In genomic region chr2:130354135-130354420, GRCh38 we compare ENCODE assay signal across 18 cellular contexts. TPM values are rescaled to one million over a fixed set of nuclear protein-coding genes. Genes with fewer than 3 reads are reported as not detected.
DNase-seq lines count a peak whose midpoint lies in the region; ATAC-seq and TF ChIP-seq lines count a peak whose summit lies in the region.
"Had no signal": no experiment of that assay in that cellular context is flagged by ENCODE, and none has a peak within 500 bp of the region (broad histone marks: within the 10 kb centered on the region; RNA-seq: fewer than 3 reads in every experiment).

No MANE protein-coding gene starts in this region.

- H3K4me3 Mint-ChIP-seq in activated naive CD8-positive, alpha-beta T cell, result peak overlapping the region; percentile 83
- H3K4me3 Mint-ChIP-seq in activated naive CD8-positive, alpha-beta T cell treated with anti-CD3 and anti-CD28 coated beads for 36 hours, result no peak overlapping the region
- H3K4me3 Mint-ChIP-seq in progenitor cell of endocrine pancreas (ENCODE audit: low read depth), result peak overlapping the region; percentile 70

- no peaks in the 10 kb centered on the region for H3K27me3 Mint-ChIP-seq in activated naive CD8-positive, alpha-beta T cell
- peaks cover 3% of the 10 kb centered on the region for H3K27me3 Mint-ChIP-seq in activated naive CD8-positive, alpha-beta T cell treated with anti-CD3 and anti-CD28 coated beads for 36 hours
- H3K27me3 Mint-ChIP-seq in progenitor cell of endocrine pancreas, result no peaks in the 10 kb centered on the region

- no peak for DNase-seq in activated naive CD8-positive, alpha-beta T cell treated with anti-CD3 and anti-CD28 coated beads for 36 hours
- DNase-seq in coronary artery (ENCODE audit: low spot score) (no peak), progenitor cell of endocrine pancreas (ENCODE audit: low spot score, unreplicated experiment) (no peak), NCI-H1694 (lab: John Stamatoyannopoulos, UW) (no peak), NCI-H2081 treated with DMSO at 0.1 percent for 48 hours (lab: John Stamatoyannopoulos, UW) (no peak)
- DNase-seq: AML-193, amygdala, colonic mucosa, DMS79 treated with DMSO at 0.1 percent for 48 hours, NCI-H146, NCI-H510A, PC-9 had no signal

- TF ChIP-seq EP300 in Ishikawa (IDR thresholded peaks at IDR 0.05; ENCODE audit: borderline replicate concordance), result no peak

- TF ChIP-seq CTCF in coronary artery (IDR thresholded peaks at IDR 0.05), result no peak
- TF ChIP-seq CTCF in progenitor cell of endocrine pancreas (IDR thresholded peaks at IDR 0.05; ENCODE audit: unreplicated experiment), result no peak

- H3K9me3 Mint-ChIP-seq in activated naive CD8-positive, alpha-beta T cell (ENCODE audit: low read depth), result no peaks in the 10 kb centered on the region
- H3K9me3 Mint-ChIP-seq in activated naive CD8-positive, alpha-beta T cell treated with anti-CD3 and anti-CD28 coated beads for 36 hours, result no peaks in the 10 kb centered on the region
- H3K9me3 Mint-ChIP-seq in progenitor cell of endocrine pancreas (ENCODE audit: low read depth), result no peaks in the 10 kb centered on the region

- no peak overlapping the region for H3K27ac ChIP-seq in coronary artery
- H3K27ac ChIP-seq: colonic mucosa, epithelial cell of prostate, PC-9 had no signal

- H3K36me3 Mint-ChIP-seq in activated naive CD8-positive, alpha-beta T cell, result no peaks in the 10 kb centered on the region
- H3K36me3 Mint-ChIP-seq in activated naive CD8-positive, alpha-beta T cell treated with anti-CD3 and anti-CD28 coated beads for 36 hours, result peaks cover 3% of the 10 kb centered on the region
- H3K36me3 Mint-ChIP-seq in progenitor cell of endocrine pancreas (ENCODE audit: insufficient read depth), result peaks cover 3% of the 10 kb centered on the region

- H3K4me3 ChIP-seq in coronary artery, result peak overlapping the region; percentile 4
- H3K4me3 ChIP-seq: lung had no signal

- no peak for ATAC-seq in GM21360 (IDR thresholded peaks at IDR 0.05; ENCODE audit: unreplicated experiment)
- ATAC-seq: gastroesophageal sphincter had no signal

- no peak for TF ChIP-seq RAD21 in Ishikawa (IDR thresholded peaks at IDR 0.05; ENCODE audit: low read depth)

- H3K4me1 Mint-ChIP-seq in activated naive CD8-positive, alpha-beta T cell (ENCODE audit: low read depth), result peaks cover 18% of the 10 kb centered on the region
- peaks cover 8% of the 10 kb centered on the region for H3K4me1 Mint-ChIP-seq in activated naive CD8-positive, alpha-beta T cell treated with anti-CD3 and anti-CD28 coated beads for 36 hours
- peaks cover 2% of the 10 kb centered on the region for H3K4me1 Mint-ChIP-seq in progenitor cell of endocrine pancreas (ENCODE audit: low read depth)

- H3K27ac Mint-ChIP-seq in activated naive CD8-positive, alpha-beta T cell, result no peak overlapping the region
- no peak overlapping the region for H3K27ac Mint-ChIP-seq in activated naive CD8-positive, alpha-beta T cell treated with anti-CD3 and anti-CD28 coated beads for 36 hours
- no peak overlapping the region for H3K27ac Mint-ChIP-seq in progenitor cell of endocrine pancreas

TF ChIP-seq in Ishikawa, 13 proteins besides CTCF, POLR2A, EP300 and RAD21:
- no peak for TF ChIP-seq EGR1 (IDR thresholded peaks at IDR 0.05)
- TF ChIP-seq, protein P1, sequence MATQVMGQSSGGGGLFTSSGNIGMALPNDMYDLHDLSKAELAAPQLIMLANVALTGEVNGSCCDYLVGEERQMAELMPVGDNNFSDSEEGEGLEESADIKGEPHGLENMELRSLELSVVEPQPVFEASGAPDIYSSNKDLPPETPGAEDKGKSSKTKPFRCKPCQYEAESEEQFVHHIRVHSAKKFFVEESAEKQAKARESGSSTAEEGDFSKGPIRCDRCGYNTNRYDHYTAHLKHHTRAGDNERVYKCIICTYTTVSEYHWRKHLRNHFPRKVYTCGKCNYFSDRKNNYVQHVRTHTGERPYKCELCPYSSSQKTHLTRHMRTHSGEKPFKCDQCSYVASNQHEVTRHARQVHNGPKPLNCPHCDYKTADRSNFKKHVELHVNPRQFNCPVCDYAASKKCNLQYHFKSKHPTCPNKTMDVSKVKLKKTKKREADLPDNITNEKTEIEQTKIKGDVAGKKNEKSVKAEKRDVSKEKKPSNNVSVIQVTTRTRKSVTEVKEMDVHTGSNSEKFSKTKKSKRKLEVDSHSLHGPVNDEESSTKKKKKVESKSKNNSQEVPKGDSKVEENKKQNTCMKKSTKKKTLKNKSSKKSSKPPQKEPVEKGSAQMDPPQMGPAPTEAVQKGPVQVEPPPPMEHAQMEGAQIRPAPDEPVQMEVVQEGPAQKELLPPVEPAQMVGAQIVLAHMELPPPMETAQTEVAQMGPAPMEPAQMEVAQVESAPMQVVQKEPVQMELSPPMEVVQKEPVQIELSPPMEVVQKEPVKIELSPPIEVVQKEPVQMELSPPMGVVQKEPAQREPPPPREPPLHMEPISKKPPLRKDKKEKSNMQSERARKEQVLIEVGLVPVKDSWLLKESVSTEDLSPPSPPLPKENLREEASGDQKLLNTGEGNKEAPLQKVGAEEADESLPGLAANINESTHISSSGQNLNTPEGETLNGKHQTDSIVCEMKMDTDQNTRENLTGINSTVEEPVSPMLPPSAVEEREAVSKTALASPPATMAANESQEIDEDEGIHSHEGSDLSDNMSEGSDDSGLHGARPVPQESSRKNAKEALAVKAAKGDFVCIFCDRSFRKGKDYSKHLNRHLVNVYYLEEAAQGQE (IDR thresholded peaks at IDR 0.05; ENCODE audit: low read depth), result peak; percentile 32; the same call in 1 of the 2 replicates
TF ChIP-seq in Ishikawa: peak in this region for 1.

RNA-seq across cellular contexts. Expression of gene PTPN18, which starts 1.8 kb away (rescaled TPM):
- total RNA-seq in activated naive CD8-positive, alpha-beta T cell treated with anti-CD3 and anti-CD28 coated beads for 36 hours, result 10 to 100 TPM; 36.4 to 37.2 TPM
- total RNA-seq in progenitor cell of endocrine pancreas, result 47.5 and 50.0 TPM in 2 replicates

RNA-seq across cellular contexts. Expression of gene IMP4, which starts 11.4 kb away (rescaled TPM):
- total RNA-seq in activated naive CD8-positive, alpha-beta T cell treated with anti-CD3 and anti-CD28 coated beads for 36 hours, result 100 to 1,000 TPM; 225 TPM
- 43.0 and 44.8 TPM in 2 replicates for total RNA-seq in progenitor cell of endocrine pancreas
